Comparison of ENCODE assay signal across 28 cellular contexts in genomic region chr1:109050228-109050995, GRCh38. TPM values are rescaled to one million over a fixed set of nuclear protein-coding genes. Genes with fewer than 3 reads are reported as not detected.
DNase-seq lines count a peak whose midpoint lies in the region; ATAC-seq and TF ChIP-seq lines count a peak whose summit lies in the region.
"Had no signal": no experiment of that assay in that cellular context is flagged by ENCODE, and none has a peak within 500 bp of the region (broad histone marks: within the 10 kb centered on the region; RNA-seq: fewer than 3 reads in every experiment).

No MANE protein-coding gene starts in this region.

- H3K36me3 ChIP-seq in right atrium auricular region = no peaks in the 10 kb centered on the region
- no peaks in the 10 kb centered on the region for H3K36me3 ChIP-seq in heart left ventricle
- no peaks in the 10 kb centered on the region for H3K36me3 ChIP-seq in colonic mucosa
- H3K36me3 ChIP-seq: neutrophil, upper lobe of right lung had no signal

- no peak overlapping the region for H3K27ac ChIP-seq in right atrium auricular region
- no peak overlapping the region for H3K27ac ChIP-seq in heart left ventricle
- H3K27ac ChIP-seq in colonic mucosa = no peak overlapping the region
- H3K27ac ChIP-seq: neutrophil, upper lobe of right lung had no signal

- H3K4me3 Mint-ChIP-seq in nephron = no peak overlapping the region
- H3K4me3 Mint-ChIP-seq: activated naive CD4-positive, alpha-beta T cell treated with anti-CD3 and anti-CD28 coated beads for 36 hours; IgD-negative memory B cell; immature natural killer cell; mesothelial cell of epicardium; stimulated activated effector memory CD8-positive, alpha-beta T cell treated with anti-CD3 and anti-CD28 coated beads, Interleukin-12 subunit alpha, Interleukin-12 subunit beta, amount 100 ng/mL, for 72 hours; T-helper 17 cell had no signal

- no peaks in the 10 kb centered on the region for H3K9me3 Mint-ChIP-seq in nephron
- H3K9me3 Mint-ChIP-seq: activated naive CD4-positive, alpha-beta T cell treated with anti-CD3 and anti-CD28 coated beads for 36 hours; IgD-negative memory B cell; immature natural killer cell; mesothelial cell of epicardium; stimulated activated effector memory CD8-positive, alpha-beta T cell treated with anti-CD3 and anti-CD28 coated beads, Interleukin-12 subunit alpha, Interleukin-12 subunit beta, amount 100 ng/mL, for 72 hours had no signal

- no peaks in the 10 kb centered on the region for H3K4me1 Mint-ChIP-seq in nephron
- H3K4me1 Mint-ChIP-seq: IgD-negative memory B cell; immature natural killer cell; mesothelial cell of epicardium; stimulated activated effector memory CD8-positive, alpha-beta T cell treated with anti-CD3 and anti-CD28 coated beads, Interleukin-12 subunit alpha, Interleukin-12 subunit beta, amount 100 ng/mL, for 72 hours; T-helper 17 cell had no signal

- H3K27ac Mint-ChIP-seq in nephron = peak overlapping the region; percentile 16 to 82 (median 72)
- H3K27ac Mint-ChIP-seq: activated naive CD4-positive, alpha-beta T cell treated with anti-CD3 and anti-CD28 coated beads for 36 hours; IgD-negative memory B cell; mesothelial cell of epicardium; stimulated activated effector memory CD8-positive, alpha-beta T cell treated with anti-CD3 and anti-CD28 coated beads, Interleukin-12 subunit alpha, Interleukin-12 subunit beta, amount 100 ng/mL, for 72 hours; T-helper 17 cell had no signal

- H3K4me1 ChIP-seq in right atrium auricular region (no peaks in the 10 kb centered on the region), heart left ventricle (no peaks in the 10 kb centered on the region), colonic mucosa (no peaks in the 10 kb centered on the region)
- H3K4me1 ChIP-seq: upper lobe of right lung had no signal

- H3K36me3 Mint-ChIP-seq in nephron (ENCODE audit: low read depth) = no peaks in the 10 kb centered on the region
- H3K36me3 Mint-ChIP-seq: IgD-negative memory B cell; immature natural killer cell; mesothelial cell of epicardium; stimulated activated effector memory CD8-positive, alpha-beta T cell treated with anti-CD3 and anti-CD28 coated beads, Interleukin-12 subunit alpha, Interleukin-12 subunit beta, amount 100 ng/mL, for 72 hours had no signal

- H3K9me3 ChIP-seq in right atrium auricular region = no peaks in the 10 kb centered on the region
- no peaks in the 10 kb centered on the region for H3K9me3 ChIP-seq in heart left ventricle
- H3K9me3 ChIP-seq in colonic mucosa = no peaks in the 10 kb centered on the region
- H3K9me3 ChIP-seq: neutrophil, upper lobe of right lung had no signal

- H3K4me3 ChIP-seq in right atrium auricular region (no peak overlapping the region), heart left ventricle (no peak overlapping the region), epithelial cell of proximal tubule (ENCODE audit: low read depth, low read length) (no peak overlapping the region), colonic mucosa (no peak overlapping the region)
- H3K4me3 ChIP-seq: upper lobe of right lung had no signal

- DNase-seq in right atrium auricular region (ENCODE audit: low spot score) (peak; percentile 38), heart left ventricle (no peak), epithelial cell of proximal tubule (ENCODE audit: low read depth) (peak; percentile 84), NCI-H1436 treated with DMSO at 0.1 percent for 48 hours (lab: John Stamatoyannopoulos, UW) (no peak), hypothalamus (lab: John Stamatoyannopoulos, UW) (no peak), colonic mucosa (no peak)
- DNase-seq: activated CD4-positive, alpha-beta T cell treated with anti-CD3 and anti-CD28 coated beads, Interleukin-2, amount 50 U/mL, for 4 hours; activated naive CD4-positive, alpha-beta T cell treated with anti-CD3 and anti-CD28 coated beads for 36 hours; Calu3; DMS79; GDM1; immature natural killer cell; left ventricle myocardium superior; NCI-H1048; NCI-H1694 treated with DMSO at 0.1 percent for 48 hours; NCI-H524 treated with DMSO at 0.1 percent for 48 hours; NK-92 treated with Interleukin-12 subunit alpha and Interleukin-12 subunit beta, amount 100 ng/mL, for 24 hours; Right ventricle myocardium superior; stimulated activated CD4-positive, alpha-beta T cell treated with anti-CD3 and anti-CD28 coated beads, Interleukin-15, amount 100 ng/mL, for 24 hours; T-helper 17 cell; upper lobe of right lung had no signal

- no peak for TF ChIP-seq POLR2A in heart left ventricle (IDR thresholded peaks at IDR 0.05)

- H3K27me3 ChIP-seq in right atrium auricular region (no peaks in the 10 kb centered on the region), heart left ventricle (no peaks in the 10 kb centered on the region), colonic mucosa (no peaks in the 10 kb centered on the region)
- H3K27me3 ChIP-seq: upper lobe of right lung had no signal

- no peak for ATAC-seq in heart left ventricle
- ATAC-seq in GM21447 (IDR thresholded peaks at IDR 0.05; ENCODE audit: unreplicated experiment) = no peak
- ATAC-seq: HCT116; left ventricle myocardium superior; stimulated activated effector memory CD8-positive, alpha-beta T cell treated with anti-CD3 and anti-CD28 coated beads, Interleukin-12 subunit alpha, Interleukin-12 subunit beta, amount 100 ng/mL, for 72 hours; T-helper 17 cell; upper lobe of right lung had no signal

- intact Hi-C loops in heart left ventricle (cut with DNase I) = no loop called here
- intact Hi-C loops in colonic mucosa (cut with DNase I) = no loop called here

- no peak overlapping the region for H3K9ac ChIP-seq in colonic mucosa (ENCODE audit: low read depth in 2 of 2, low read length in 2 of 2)

- H3K27me3 Mint-ChIP-seq in nephron (ENCODE audit: low read depth) = peaks cover 11% of the 10 kb centered on the region

- no peak for TF ChIP-seq CTCF in right atrium auricular region (IDR thresholded peaks at IDR 0.05)
- TF ChIP-seq CTCF in heart left ventricle (IDR thresholded peaks at IDR 0.05) = no peak
- TF ChIP-seq CTCF in epithelial cell of proximal tubule (conservative IDR thresholded peaks at IDR 0.05; ENCODE audit: low read depth, low read length) = no peak
- TF ChIP-seq CTCF in nephron (IDR thresholded peaks at IDR 0.05; ENCODE audit: unreplicated experiment in 3 of 3) = no peak
- no peak for TF ChIP-seq CTCF in colonic mucosa (IDR thresholded peaks at IDR 0.05)

- WGBS in heart left ventricle, 4 donors = 83 to 89% (median 86%) methylated on average over 7 of the region's 7 CpGs

RNA-seq across cellular contexts. Expression of gene WDR47, which starts 8.5 kb away (rescaled TPM):
- 10 to 100 TPM; 14.0 to 22.4 TPM for total RNA-seq in right atrium auricular region
- 10 to 100 TPM; 12.2 to 22.3 (median 14.9) TPM for total RNA-seq in heart left ventricle
- polyA plus RNA-seq in heart left ventricle = 1 to 10 TPM; 2.6 to 8.5 TPM
- 8.0 and 10.3 TPM in 2 replicates for total RNA-seq in epithelial cell of proximal tubule
- total RNA-seq in colonic mucosa = 1 to 10 TPM; 5.2 to 7.7 TPM

RNA-seq across cellular contexts. Expression of gene TAF13, which starts 25.4 kb away (rescaled TPM):
- total RNA-seq in right atrium auricular region = 10 to 100 TPM; 32.2 to 35.9 TPM
- 10 to 100 TPM; 34.8 to 72.1 (median 55.4) TPM for total RNA-seq in heart left ventricle
- 10 to 100 TPM; 38.1 to 83.9 TPM for polyA plus RNA-seq in heart left ventricle
- total RNA-seq in epithelial cell of proximal tubule = 33.6 and 44.5 TPM in 2 replicates
- 10 to 100 TPM; 49.4 to 50.9 TPM for total RNA-seq in colonic mucosa

RNA-seq across cellular contexts. Expression of gene TMEM167B, which starts 40.2 kb away (rescaled TPM):
- 10 to 100 TPM; 18.9 to 23.9 TPM for total RNA-seq in right atrium auricular region
- total RNA-seq in heart left ventricle = 10 to 100 TPM; 14.1 to 52.9 (median 29.9) TPM
- 10 to 100 TPM; 10.8 to 27.3 TPM for polyA plus RNA-seq in heart left ventricle
- total RNA-seq in epithelial cell of proximal tubule = 12.5 and 13.1 TPM in 2 replicates
- total RNA-seq in colonic mucosa = 10 to 100 TPM; 26.0 to 53.6 TPM

Comparison
In these comparisons a context has a peak if more than half of its experiments do, and no peak if none do; other contexts are left out.
1. DNase-seq: peak in right atrium auricular region (single experiment) and epithelial cell of proximal tubule (single experiment); none in heart left ventricle (0 of 5), NCI-H1436 treated with DMSO at 0.1 percent for 48 hours (single experiment), hypothalamus (0 of 51) and colonic mucosa (single experiment).